22 cellular contexts compared by ENCODE assay signal in genomic region chr1:53585565-53585964, GRCh38.
DNase-seq lines count a peak whose midpoint lies in the region; ATAC-seq and TF ChIP-seq lines count a peak whose summit lies in the region.
"Had no signal": no experiment of that assay in that cellular context is flagged by ENCODE, and none has a peak within 500 bp of the region (broad histone marks: within the 10 kb centered on the region; RNA-seq: fewer than 3 reads in every experiment).

No MANE protein-coding gene starts in this region.

- POLR2A ChIA-PET in OCI-LY7 (lab: Charles Lee), result no interaction called here

- no peak overlapping the region for H3K9ac ChIP-seq in neuronal stem cell (ENCODE audit: low read depth, low read length, poor library complexity)

- no peak overlapping the region for H3K4me3 Mint-ChIP-seq in T-helper 17 cell
- H3K4me3 Mint-ChIP-seq: activated CD4-positive, alpha-beta memory T cell treated with anti-CD3 and anti-CD28 coated beads for 36 hours; activated T-helper 1 cell treated with anti-CD3 and anti-CD28 coated beads, Interleukin-12 subunit alpha, Interleukin-12 subunit beta, Interleukin-2, Interleukin-4 antibody, amounts not matched to agents 30 ng/mL and 10 ng/mL and 1 ng/mL, durations not matched to agents 14 hours and 24 hours and 36 hours; GM23338; stimulated activated naive CD8-positive, alpha-beta T cell treated with anti-CD3 and anti-CD28 coated beads, Interleukin-15, amount 100 ng/mL, for 72 hours; T-helper 1 cell treated with Interleukin-12 subunit alpha and Interleukin-12 subunit beta and Interleukin-4 antibody, amounts not matched to agents 30 μg/mL and 1 μg/mL, for 36 hours; type B pancreatic cell had no signal

- no TSS peak for BruUV-seq in OCI-LY7 (replicated peaks; lab: Mats Ljungman, UMichigan)

- H3K14ac ChIP-seq in neuronal stem cell (ENCODE audit: low read length), result no peak overlapping the region

- H3K27ac Mint-ChIP-seq in T-helper 17 cell, result no peak overlapping the region
- H3K27ac Mint-ChIP-seq: activated CD4-positive, alpha-beta memory T cell treated with anti-CD3 and anti-CD28 coated beads for 36 hours; activated naive CD4-positive, alpha-beta T cell treated with anti-CD3 and anti-CD28 coated beads, Interleukin-2, amount 50 U/mL, for 72 hours; GM23338; type B pancreatic cell had no signal

- H3K27me3 ChIP-seq in left ventricle myocardium inferior (ENCODE audit: low read depth) (peaks cover 53% of the 10 kb centered on the region), neuronal stem cell (ENCODE audit: control insufficient read depth in 3 of 3, insufficient read depth in 3 of 3, low read depth in 1 of 3, low read length in 3 of 3) (peaks cover 0 to 8% (median 0%) of the 10 kb centered on the region in 3 experiments), vagina (no peaks in the 10 kb centered on the region)

- H3K23ac ChIP-seq in neuronal stem cell (ENCODE audit: low read depth, low read length, poor library complexity), result no peak overlapping the region

- WGBS in neuronal stem cell (ENCODE audit: extremely low coverage in 2 of 2, insufficient read length in 2 of 2, insufficient replicate concordance in 1 of 2), 2 donors, result no CpG with 5 or more reads among the region's 1 CpG

- H2BK5ac ChIP-seq in neuronal stem cell (ENCODE audit: low read length), result no peak overlapping the region

- DNase-seq in cardiac septum (ENCODE audit: low spot score) (peak; percentile 47), left ventricle myocardium inferior (no peak), ecto neural progenitor cell (ENCODE audit: low spot score) (peak; percentile 9), neuronal stem cell (ENCODE audit: low spot score) (no peak), vagina (ENCODE audit: extremely low spot score in 2 of 2) (peak; percentile 37 to 54), OCI-LY7 (ENCODE audit: low spot score) (no peak), T-helper 17 cell (no peak)
- DNase-seq: C1 segment of cervical spinal cord; foreskin keratinocyte; lower lobe of right lung; NCI-H1417; NCI-H510A; nucleus accumbens; stimulated activated CD4-positive, alpha-beta T cell treated with anti-CD3 and anti-CD28 coated beads, Interleukin-12 subunit alpha, Interleukin-12 subunit beta, amount 100 ng/mL, for 4 hours had no signal

- H3K4me1 ChIP-seq in left ventricle myocardium inferior, result no peaks in the 10 kb centered on the region
- H3K4me1 ChIP-seq in neuronal stem cell (ENCODE audit: control insufficient read depth in 2 of 2, insufficient read depth in 1 of 2, low read depth in 1 of 2, low read length in 2 of 2), result peaks cover 0 to 8% of the 10 kb centered on the region in 2 donors
- H3K4me1 ChIP-seq in vagina, result peaks cover 20% of the 10 kb centered on the region
- peaks cover 11% of the 10 kb centered on the region for H3K4me1 ChIP-seq in OCI-LY7 (ENCODE audit: insufficient read depth, low read length, poor library complexity, severe bottlenecking)
- H3K4me1 ChIP-seq: foreskin keratinocyte, lower lobe of right lung had no signal

- H3K4me2 ChIP-seq in neuronal stem cell (ENCODE audit: insufficient read depth, low read length, poor library complexity, severe bottlenecking) (no peak overlapping the region), OCI-LY7 (ENCODE audit: low read length) (no peak overlapping the region; the same call in 1 of the 2 replicates)
- H3K4me2 ChIP-seq: GM23338 had no signal

- H3K9me2 ChIP-seq in OCI-LY7 (ENCODE audit: insufficient read depth, low read length), result no peaks in the 10 kb centered on the region

- H3K9me3 ChIP-seq in left ventricle myocardium inferior (replicated peaks) (no peaks in the 10 kb centered on the region), neuronal stem cell (replicated peaks in 1 of 2; ENCODE audit: control insufficient read depth in 2 of 2, insufficient read depth in 1 of 2, low read depth in 1 of 2, low read length in 2 of 2) (no peaks in the 10 kb centered on the region), vagina (no peaks in the 10 kb centered on the region), OCI-LY7 (ENCODE audit: low read length) (no peaks in the 10 kb centered on the region), T-helper 17 cell (ENCODE audit: control insufficient read depth, low read length, poor library complexity, severe bottlenecking) (no peaks in the 10 kb centered on the region)
- H3K9me3 ChIP-seq: lower lobe of right lung had no signal

- H2BK15ac ChIP-seq in neuronal stem cell (ENCODE audit: low read length), result no peak overlapping the region

- no peaks in the 10 kb centered on the region for H4K20me1 ChIP-seq in OCI-LY7 (ENCODE audit: insufficient read depth, low read length)

- H3K4me1 Mint-ChIP-seq in T-helper 17 cell, result peaks cover 13% of the 10 kb centered on the region

- H3K36me3 ChIP-seq in left ventricle myocardium inferior (no peaks in the 10 kb centered on the region), neuronal stem cell (replicated peaks in 1 of 2; ENCODE audit: control insufficient read depth in 2 of 2, insufficient read depth in 2 of 2, low read length in 2 of 2) (no peaks in the 10 kb centered on the region), vagina (no peaks in the 10 kb centered on the region), OCI-LY7 (ENCODE audit: insufficient read depth, low read length) (no peaks in the 10 kb centered on the region)
- H3K36me3 ChIP-seq: lower lobe of right lung had no signal

- H3K27ac ChIP-seq in left ventricle myocardium inferior (replicated peaks) (no peak overlapping the region), neuronal stem cell (replicated peaks; ENCODE audit: low read length) (no peak overlapping the region), vagina (no peak overlapping the region), OCI-LY7 (ENCODE audit: low read depth, low read length, poor library complexity, severe bottlenecking) (no peak overlapping the region)
- H3K27ac ChIP-seq: foreskin keratinocyte, lower lobe of right lung had no signal

- intact Hi-C loops in cardiac septum (cut with DNase I) (no loop called here), left ventricle myocardium inferior (cut with micrococcal nuclease) (no loop called here), vagina (cut with DNase I) (no loop called here), OCI-LY7 (cut with micrococcal nuclease; ENCODE audit: unreplicated experiment) (no loop called here)

- H3K36me3 Mint-ChIP-seq in T-helper 17 cell (ENCODE audit: low read depth), result peaks cover 3% of the 10 kb centered on the region
- H3K36me3 Mint-ChIP-seq: activated CD4-positive, alpha-beta memory T cell treated with anti-CD3 and anti-CD28 coated beads for 36 hours; activated naive CD4-positive, alpha-beta T cell treated with anti-CD3 and anti-CD28 coated beads, Interleukin-2, amount 50 U/mL, for 72 hours; type B pancreatic cell had no signal

- H4K91ac ChIP-seq in neuronal stem cell (ENCODE audit: low read depth, low read length, poor library complexity), result no peak overlapping the region

- H3K4me3 ChIP-seq in left ventricle myocardium inferior, result no peak overlapping the region
- H3K4me3 ChIP-seq in neuronal stem cell (ENCODE audit: low read length in 2 of 2), result no peak overlapping the region
- no peak overlapping the region for H3K4me3 ChIP-seq in vagina
- no peak overlapping the region for H3K4me3 ChIP-seq in OCI-LY7 (ENCODE audit: low read depth, low read length, poor library complexity, severe bottlenecking)
- H3K4me3 ChIP-seq: GM23338, lower lobe of right lung had no signal

- no peak for ATAC-seq in T-helper 17 cell
- ATAC-seq in HG03469 (IDR thresholded peaks at IDR 0.05; ENCODE audit: unreplicated experiment), result no peak
- ATAC-seq: foreskin keratinocyte, GM23338 had no signal

- peaks cover 19% of the 10 kb centered on the region for H3K27me3 Mint-ChIP-seq in T-helper 17 cell
- H3K27me3 Mint-ChIP-seq: activated CD4-positive, alpha-beta memory T cell treated with anti-CD3 and anti-CD28 coated beads for 36 hours; stimulated activated naive CD8-positive, alpha-beta T cell treated with anti-CD3 and anti-CD28 coated beads, Interleukin-15, amount 100 ng/mL, for 72 hours had no signal

- peak overlapping the region; percentile 56 for H2AK5ac ChIP-seq in neuronal stem cell (ENCODE audit: low read depth, low read length)

- H3K79me1 ChIP-seq in neuronal stem cell (ENCODE audit: low read depth, low read length), result no peaks in the 10 kb centered on the region

- TF ChIP-seq CTCF in left ventricle myocardium inferior (IDR thresholded peaks at IDR 0.05; ENCODE audit: borderline replicate concordance) (no peak), vagina (IDR thresholded peaks at IDR 0.05) (no peak), OCI-LY7 (conservative IDR thresholded peaks at IDR 0.05; ENCODE audit: low read length) (no peak)

- no peak overlapping the region for H3K18ac ChIP-seq in neuronal stem cell (ENCODE audit: low read length)

- H3K79me2 ChIP-seq in OCI-LY7 (ENCODE audit: insufficient read depth, low read depth, low read length), result no peaks in the 10 kb centered on the region

- TF ChIP-seq POLR2A in vagina (IDR thresholded peaks at IDR 0.05), result no peak

- no peak overlapping the region for H3K4ac ChIP-seq in neuronal stem cell (ENCODE audit: low read length)

- H4K8ac ChIP-seq in neuronal stem cell (ENCODE audit: low read depth, low read length), result no peak overlapping the region

- H2AFZ ChIP-seq in neuronal stem cell (ENCODE audit: low read length), result no peak overlapping the region
- H2AFZ ChIP-seq in OCI-LY7 (ENCODE audit: low read length), result no peak overlapping the region
- H2AFZ ChIP-seq: GM23338 had no signal

- H2BK12ac ChIP-seq in neuronal stem cell (ENCODE audit: low read length), result no peak overlapping the region

- CTCF ChIA-PET in OCI-LY7 (lab: Charles Lee; ENCODE audit: unreplicated experiment), result no interaction called here

- no peak overlapping the region for H2BK120ac ChIP-seq in neuronal stem cell (ENCODE audit: low read depth, low read length)

Comparison
In these comparisons a context has a peak if more than half of its experiments do, and no peak if none do; other contexts are left out.
1. DNase-seq: peak in cardiac septum (single experiment), ecto neural progenitor cell (single experiment) and vagina (2 of 2); none in left ventricle myocardium inferior (single experiment), neuronal stem cell (single experiment), OCI-LY7 (single experiment) and T-helper 17 cell (0 of 3).